In genomic region chr5:76585783-76586217, GRCh38 we compare ENCODE assay signal across 1 cellular context.
TF ChIP-seq lines count a peak whose summit lies in the region.

No MANE protein-coding gene starts in this region.

TF ChIP-seq in HEK293, 187 proteins besides CTCF, POLR2A, EP300 and RAD21 (continued from another document and continues in another):
- TF ChIP-seq ZNF26 (tag by site-specific recombination; IDR thresholded peaks at IDR 0.05): no peak
- TF ChIP-seq ZNF157 (tag by site-specific recombination; IDR thresholded peaks at IDR 0.05): no peak
- TF ChIP-seq PATZ1 (tag by site-specific recombination; IDR thresholded peaks at IDR 0.05): no peak
- TF ChIP-seq ZBTB11 (tag by site-specific recombination; conservative IDR thresholded peaks at IDR 0.05; ENCODE audit: low read depth): no peak
- TF ChIP-seq ZNF335 (tag by site-specific recombination; conservative IDR thresholded peaks at IDR 0.05): no peak
- TF ChIP-seq ZNF174 (tag by site-specific recombination; IDR thresholded peaks at IDR 0.05): no peak
- TF ChIP-seq ZNF16 (tag by site-specific recombination; IDR thresholded peaks at IDR 0.05; ENCODE audit: low read depth): no peak
- no peak for TF ChIP-seq ZBTB49 (tag by site-specific recombination; IDR thresholded peaks at IDR 0.05; ENCODE audit: low read depth)
- TF ChIP-seq RBAK (tag by site-specific recombination; IDR thresholded peaks at IDR 0.05): no peak
- no peak for TF ChIP-seq ZNF280C (tag by site-specific recombination; IDR thresholded peaks at IDR 0.05)
- no peak for TF ChIP-seq ZNF560 (tag by site-specific recombination; IDR thresholded peaks at IDR 0.05; ENCODE audit: borderline replicate concordance)
- TF ChIP-seq ZNF777 (tag by site-specific recombination; IDR thresholded peaks at IDR 0.05; ENCODE audit: borderline replicate concordance): no peak
- TF ChIP-seq ZNF239 (tag by site-specific recombination; IDR thresholded peaks at IDR 0.05): no peak
- no peak for TF ChIP-seq ZNF664 (tag by site-specific recombination; IDR thresholded peaks at IDR 0.05)
- no peak for TF ChIP-seq ZNF184 (tag by site-specific recombination; IDR thresholded peaks at IDR 0.05)
- no peak for TF ChIP-seq ZNF202 (tag by site-specific recombination; IDR thresholded peaks at IDR 0.05; ENCODE audit: borderline replicate concordance)
- TF ChIP-seq ZNF561 (tag by site-specific recombination; IDR thresholded peaks at IDR 0.05; ENCODE audit: borderline replicate concordance): no peak
- no peak for TF ChIP-seq ZNF701 (tag by site-specific recombination; IDR thresholded peaks at IDR 0.05)
- TF ChIP-seq PRDM1 (tag by site-specific recombination; IDR thresholded peaks at IDR 0.05): no peak
- no peak for TF ChIP-seq ZNF140 (tag by site-specific recombination; IDR thresholded peaks at IDR 0.05)
- no peak for TF ChIP-seq ZFP41 (tag by site-specific recombination; IDR thresholded peaks at IDR 0.05; ENCODE audit: borderline replicate concordance)
- 0 out of 2 replicates have a peak, but pooled peaks have one; percentile 33 for TF ChIP-seq KLF8 (tag by site-specific recombination; IDR thresholded peaks at IDR 0.05)
- peak; percentile 98 for TF ChIP-seq ZNF843 (tag by site-specific recombination; IDR thresholded peaks at IDR 0.05)
- TF ChIP-seq GLI4 (tag by site-specific recombination; IDR thresholded peaks at IDR 0.05): no peak
- no peak for TF ChIP-seq ZNF398 (tag by site-specific recombination; IDR thresholded peaks at IDR 0.05)
- no peak for TF ChIP-seq ZNF221 (tag by site-specific recombination; IDR thresholded peaks at IDR 0.05; ENCODE audit: borderline replicate concordance)
- no peak for TF ChIP-seq ZNF645 (tag by site-specific recombination; IDR thresholded peaks at IDR 0.05)
- no peak for TF ChIP-seq ZNF449 (tag by site-specific recombination; IDR thresholded peaks at IDR 0.05)
- TF ChIP-seq ZNF416 (tag by site-specific recombination; IDR thresholded peaks at IDR 0.05): no peak
- no peak for TF ChIP-seq ZNF558 (tag by site-specific recombination; IDR thresholded peaks at IDR 0.05)
- TF ChIP-seq ZFP69B (tag by site-specific recombination; IDR thresholded peaks at IDR 0.05): no peak
- no peak for TF ChIP-seq ZBTB10 (tag by site-specific recombination; IDR thresholded peaks at IDR 0.05)
- TF ChIP-seq ZNF555 (tag by site-specific recombination; conservative IDR thresholded peaks at IDR 0.05): no peak
- peak; percentile 90 for TF ChIP-seq ZNF391 (tag by site-specific recombination; IDR thresholded peaks at IDR 0.05; ENCODE audit: borderline replicate concordance, low read depth)
- no peak for TF ChIP-seq ZNF175 (tag by site-specific recombination; IDR thresholded peaks at IDR 0.05)
- 0 out of 2 replicates have a peak, but pooled peaks have one; percentile 27 for TF ChIP-seq ZNF423 (tag by site-specific recombination; IDR thresholded peaks at IDR 0.05)
- TF ChIP-seq MZF1 (tag by site-specific recombination; IDR thresholded peaks at IDR 0.05; ENCODE audit: borderline replicate concordance): no peak
- peak; percentile 77 for TF ChIP-seq ZBTB44 (tag by site-specific recombination; IDR thresholded peaks at IDR 0.05)
